In the genomic region with DNA sequence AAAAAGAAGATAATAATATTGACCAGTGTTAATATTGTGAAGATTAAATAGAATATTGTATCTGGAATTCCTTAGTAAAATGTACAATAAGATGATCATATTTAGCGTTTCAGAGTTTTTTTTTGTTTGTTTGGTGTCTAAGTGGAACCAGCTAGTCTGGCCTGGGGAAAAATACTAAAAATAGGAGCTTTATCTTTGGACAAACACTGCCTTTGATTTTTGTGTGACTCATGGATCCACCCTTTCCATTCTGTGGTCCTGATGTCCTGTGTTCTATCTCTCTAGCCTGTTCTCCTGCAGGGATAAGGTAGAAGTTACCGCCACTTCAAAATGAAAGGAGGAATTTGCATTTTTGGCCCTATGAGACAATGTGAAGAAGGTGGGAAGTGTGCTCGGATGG, we compare ENCODE assay signal across 30 cellular contexts.
"Had no signal": no experiment of that assay in that cellular context is flagged by ENCODE, and none has a peak within 500 bp of the region (broad histone marks: within the 10 kb centered on the region; RNA-seq: fewer than 3 reads in every experiment).

No MANE protein-coding gene starts in this region.

- H3K9me3 ChIP-seq: neutrophil, pancreas, prostate gland, right lobe of liver, spleen, suprapubic skin, testis, tibial artery, transverse colon, upper lobe of left lung, vagina had no signal

- H3K27ac ChIP-seq: neutrophil, pancreas, prostate gland, right lobe of liver, sigmoid colon, spleen, suprapubic skin, testis, tibial artery, transverse colon, upper lobe of left lung, vagina had no signal

- H3K27me3 ChIP-seq: neutrophil, pancreas, right lobe of liver, sigmoid colon, spleen, suprapubic skin, testis, tibial artery, transverse colon, upper lobe of left lung, vagina had no signal

- H3K4me1 ChIP-seq: pancreas, prostate gland, right lobe of liver, sigmoid colon, spleen, suprapubic skin, testis, tibial artery, transverse colon, upper lobe of left lung, vagina had no signal

- H3K36me3 ChIP-seq: neutrophil, pancreas, prostate gland, right lobe of liver, sigmoid colon, spleen, suprapubic skin, tibial artery, transverse colon, upper lobe of left lung, vagina had no signal

- H3K4me3 ChIP-seq: pancreas, prostate gland, right lobe of liver, sigmoid colon, spleen, suprapubic skin, testis, tibial artery, transverse colon, upper lobe of left lung, vagina had no signal

- FAIRE-seq: pancreas, small intestine, urothelium cell line had no signal

- ATAC-seq: naive thymus-derived CD8-positive, alpha-beta T cell; natural killer cell treated with Interleukin-12 subunit alpha and Interleukin-12 subunit beta and Interleukin-15 and Interleukin-18, amount 100 ng/mL, for 72 hours; pancreas; right cardiac atrium; right lobe of liver; stimulated activated memory B cell treated with anti-CD40 and anti-IgM and Interleukin-4, amounts not matched to agents 10 μg/mL and 1 μg/mL and 100 μg/mL, for 72 hours; stimulated activated naive CD8-positive, alpha-beta T cell treated with anti-CD3 and anti-CD28 coated beads, Interleukin-15, amount 100 ng/mL, for 72 hours; stimulated activated naive CD8-positive, alpha-beta T cell treated with anti-CD3 and anti-CD28 coated beads, Interleukin-15, Interleukin-2, amounts not matched to agents 100 U/mL and 50 U/mL, for 24 hours had no signal

- DNase-seq: naive thymus-derived CD8-positive, alpha-beta T cell; nephron progenitor cell; nucleus accumbens; pancreas; retina; right cardiac atrium; right lobe of liver; sigmoid colon; small intestine; spleen; stimulated activated CD4-positive, alpha-beta T cell treated with anti-CD3 and anti-CD28 coated beads, Interleukin-12 subunit alpha, Interleukin-12 subunit beta, amount 100 ng/mL, for 4 hours; stimulated activated CD4-positive, alpha-beta T cell treated with anti-CD3 and anti-CD28 coated beads, Interleukin-1b, Interleukin-23, amount 100 ng/mL, for 48 hours; stimulated activated CD4-positive, alpha-beta T cell treated with anti-CD3 and anti-CD28 coated beads, Interleukin-4, amount 100 ng/mL, for 1 hour; stimulated activated CD4-positive, alpha-beta T cell treated with anti-CD3 and anti-CD28 coated beads, Interleukin-4, amount 100 ng/mL, for 4 hours; stimulated activated CD8-positive, alpha-beta memory T cell treated with anti-CD3 and anti-CD28 coated beads, Interleukin-4, amount 100 ng/mL, for 48 hours; stimulated activated naive CD4-positive, alpha-beta T cell; stimulated activated naive CD8-positive, alpha-beta T cell treated with anti-CD3 and anti-CD28 coated beads, Interleukin-15, amount 100 ng/mL, for 72 hours; stimulated activated naive CD8-positive, alpha-beta T cell treated with anti-CD3 and anti-CD28 coated beads, Interleukin-15, Interleukin-2, amounts not matched to agents 100 U/mL and 50 U/mL, for 24 hours; substantia nigra; testis; tibial artery; transverse colon; upper lobe of left lung had no signal
